8 cellular contexts compared by ENCODE assay signal in genomic region chr15:65184944-65185717, GRCh38.
DNase-seq lines count a peak whose midpoint lies in the region; ATAC-seq lines count a peak whose summit lies in the region.

Gene CLPX (minus strand): TSS chr15:65185342. CDS start chr15:65185153, 189 bp downstream.

- DNase-seq in C1 segment of cervical spinal cord (lab: John Stamatoyannopoulos, UW) (peak; percentile 46 to 94 (median 88)), NCI-H748 (lab: John Stamatoyannopoulos, UW; ENCODE audit: unreplicated experiment) (peak; percentile 94), dedifferentiated amniotic fluid mesenchymal stem cell (ENCODE audit: extremely low spot score) (peak; percentile 68), left kidney (ENCODE audit: low read depth, low spot score) (peak; percentile 98)
- peak; percentile 91 for DNase-seq in activated CD4-positive, alpha-beta T cell treated with anti-CD3 and anti-CD28 coated beads, Interleukin-2, amount 50 U/mL, for 1 hour
- DNase-seq in stimulated activated CD4-positive, alpha-beta T cell treated with anti-CD3 and anti-CD28 coated beads, Interleukin-1b, Interleukin-23, amount 100 ng/mL, for 48 hours, result peak; percentile 93

- ATAC-seq in GM19372 (IDR thresholded peaks at IDR 0.05; ENCODE audit: low read depth, unreplicated experiment), result peak; percentile 75
- peak; percentile 66 for ATAC-seq in HG03558 (IDR thresholded peaks at IDR 0.05; ENCODE audit: extremely low read depth, unreplicated experiment)

Comparison
In these comparisons a context has a peak if more than half of its experiments do, and no peak if none do; other contexts are left out.
1. Peak in every context shown above with its lines: DNase-seq and ATAC-seq.